In the genomic region with DNA sequence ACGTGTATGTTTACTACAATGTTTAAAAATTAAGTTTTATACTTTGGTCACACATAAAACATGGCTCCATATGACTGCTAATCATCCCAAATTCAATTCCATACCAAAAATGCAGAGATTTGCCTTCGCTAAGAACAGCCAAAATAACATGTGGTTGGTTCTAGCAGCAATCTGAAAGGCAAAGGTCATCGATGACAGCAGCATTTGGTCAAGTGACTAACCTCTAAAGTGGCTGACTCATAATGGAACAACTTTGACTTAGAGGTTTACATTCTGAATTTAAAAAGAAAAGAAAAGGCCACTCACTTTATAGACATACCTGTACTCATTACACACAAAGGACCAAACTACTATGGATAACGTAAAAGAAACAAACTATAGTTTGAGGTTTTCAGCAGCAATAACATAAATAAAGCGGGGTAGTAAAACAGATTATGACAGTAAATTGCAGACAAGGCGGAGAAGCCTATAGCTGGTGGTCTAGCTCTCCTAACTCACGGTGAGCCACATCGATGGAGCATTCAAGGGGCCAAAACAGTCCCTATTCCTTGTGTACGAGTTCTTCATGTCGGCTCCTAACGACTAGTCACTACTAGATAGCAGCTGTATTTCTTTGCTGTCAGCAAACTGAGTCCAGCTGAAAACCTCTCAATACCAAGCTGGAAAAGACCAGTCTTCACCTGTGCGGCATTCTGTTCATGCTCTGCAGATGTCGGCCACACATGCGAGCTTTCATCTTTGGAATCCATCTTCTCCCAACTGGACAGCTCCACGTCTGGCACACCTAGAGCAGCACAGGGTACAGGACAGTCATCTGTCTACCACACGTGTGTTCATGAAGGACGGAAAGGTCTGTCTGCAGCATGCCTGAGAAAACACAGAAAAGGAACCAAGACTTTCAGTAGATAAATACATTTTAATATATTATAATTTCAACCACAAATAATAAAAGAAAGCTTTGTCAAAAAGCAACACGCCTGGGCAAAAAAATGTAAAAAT, we compare ENCODE assay signal across 9 cellular contexts. TPM values are rescaled to one million over a fixed set of nuclear protein-coding genes. Genes with fewer than 3 reads are reported as not detected.
DNase-seq lines count a peak whose midpoint lies in the region; ATAC-seq and TF ChIP-seq lines count a peak whose summit lies in the region.
"Had no signal": no experiment of that assay in that cellular context is flagged by ENCODE, and none has a peak within 500 bp of the region (broad histone marks: within the 10 kb centered on the region; RNA-seq: fewer than 3 reads in every experiment).

No MANE protein-coding gene starts in this region.

- TF ChIP-seq RAD21 in SK-N-SH (IDR thresholded peaks at IDR 0.05; ENCODE audit: low read length): no peak

- H2AFZ ChIP-seq in SK-N-SH (ENCODE audit: low read depth) (no peak overlapping the region), mesenchymal stem cell (ENCODE audit: low read depth, low read length) (no peak overlapping the region)

- no peaks in the 10 kb centered on the region for H3K79me2 ChIP-seq in SK-N-SH (ENCODE audit: insufficient read depth)

- ATAC-seq in HG02970 (IDR thresholded peaks at IDR 0.05; ENCODE audit: low FRiP score, unreplicated experiment): peak; percentile 71

- peaks cover 5% of the 10 kb centered on the region for H3K79me1 ChIP-seq in mesenchymal stem cell (replicated peaks; ENCODE audit: low read length, poor library complexity, severe bottlenecking)

- no peak for TF ChIP-seq CTCF in SK-N-SH (IDR thresholded peaks at IDR 0.05)

- H3K9me3 ChIP-seq in SK-N-SH (no peaks in the 10 kb centered on the region), mesenchymal stem cell (ENCODE audit: control insufficient read depth, low read length) (no peaks in the 10 kb centered on the region)

- H3K9ac ChIP-seq in SK-N-SH (no peak overlapping the region), mesenchymal stem cell (ENCODE audit: low read length) (peak overlapping the region; percentile 7)

- H2BK12ac ChIP-seq in mesenchymal stem cell (ENCODE audit: low read length in 2 of 2): no peak overlapping the region

- POLR2A ChIA-PET in SK-N-SH (lab: Yijun Ruan, JAX): no interaction called here

- H2BK5ac ChIP-seq in mesenchymal stem cell (ENCODE audit: low read depth, low read length, poor library complexity, severe bottlenecking): no peak overlapping the region

- H3K9me2 ChIP-seq in SK-N-SH: no peaks in the 10 kb centered on the region

- no peak overlapping the region for H3K4ac ChIP-seq in mesenchymal stem cell (ENCODE audit: low read depth in 1 of 2, low read length in 2 of 2)

- peaks cover 16% of the 10 kb centered on the region for H3F3A ChIP-seq in SK-N-SH (replicated peaks; ENCODE audit: insufficient read depth)

- peak overlapping the region in 1 of 2 experiments; percentile 18 for H3K18ac ChIP-seq in mesenchymal stem cell (ENCODE audit: low read depth in 1 of 2, low read length in 2 of 2)

- H3K14ac ChIP-seq in mesenchymal stem cell (ENCODE audit: low read length in 2 of 2): no peak overlapping the region

- peaks cover 0 to 17% of the 10 kb centered on the region in 2 experiments for H3K36me3 ChIP-seq in SK-N-SH (replicated peaks in 1 of 2; ENCODE audit: control insufficient read depth in 1 of 2, insufficient read depth in 2 of 2, low read length in 1 of 2)
- H3K36me3 ChIP-seq in mesenchymal stem cell (ENCODE audit: control insufficient read depth in 1 of 2, insufficient read depth in 2 of 2, low read depth in 1 of 2, low read length in 2 of 2): peaks cover 8 to 17% of the 10 kb centered on the region in 2 experiments
- H3K36me3 ChIP-seq: cardiac muscle cell had no signal

- peak overlapping the region; percentile 10 for H2AK5ac ChIP-seq in mesenchymal stem cell (ENCODE audit: low read length, severe bottlenecking)

- WGBS in SK-N-SH (ENCODE audit: low lambda C conversion rate): 80% methylated on average over 18 of the region's 18 CpGs
- 50% methylated on average over 15 of the region's 18 CpGs for WGBS in mesenchymal stem cell

- peak; percentile 30 for DNase-seq in stimulated activated CD4-positive, alpha-beta T cell treated with anti-CD3 and anti-CD28 coated beads, Interleukin-1b, Interleukin-23, amount 100 ng/mL, for 48 hours
- no peak for DNase-seq in stimulated activated CD4-positive, alpha-beta T cell treated with anti-CD3 and anti-CD28 coated beads, Interleukin-4, amount 100 ng/mL, for 1 hour
- DNase-seq in SK-N-SH: no peak
- peak; percentile 89 for DNase-seq in mesenchymal stem cell
- no peak for DNase-seq in germinal center (ENCODE audit: low spot score)
- DNase-seq in DMS79 treated with DMSO at 0.1 percent for 48 hours (lab: John Stamatoyannopoulos, UW): no peak
- DNase-seq in NCI-H510A treated with DMSO at 0.1 percent for 48 hours (lab: John Stamatoyannopoulos, UW): no peak

- CTCF ChIA-PET in SK-N-SH (lab: Yijun Ruan, JAX): no interaction called here

- H3K23ac ChIP-seq in mesenchymal stem cell (ENCODE audit: low read length in 2 of 2): no peak overlapping the region

- H3K27me3 ChIP-seq in SK-N-SH (ENCODE audit: insufficient read depth): no peaks in the 10 kb centered on the region
- H3K27me3 ChIP-seq in mesenchymal stem cell (ENCODE audit: control insufficient read depth in 1 of 2, insufficient read depth in 1 of 2, low read length in 2 of 2): no peaks in the 10 kb centered on the region
- H3K27me3 ChIP-seq: cardiac muscle cell had no signal

- peak in 1 of 2 experiments; percentile 66; a peak in 1 of 4 replicates for TF ChIP-seq EP300 in SK-N-SH (IDR thresholded peaks at IDR 0.05; ENCODE audit: borderline replicate concordance in 1 of 2, low read depth in 1 of 2, low read length in 1 of 2)

- H3K4me3 ChIP-seq in SK-N-SH (ENCODE audit: low read depth in 2 of 2, low read length in 1 of 2): no peak overlapping the region
- H3K4me3 ChIP-seq in mesenchymal stem cell (ENCODE audit: insufficient read depth in 1 of 2, low read depth in 1 of 2, low read length in 2 of 2): no peak overlapping the region
- H3K4me3 ChIP-seq: cardiac muscle cell had no signal

- no peak overlapping the region for H4K91ac ChIP-seq in mesenchymal stem cell (ENCODE audit: low read length)

- no peaks in the 10 kb centered on the region for H4K20me1 ChIP-seq in SK-N-SH (ENCODE audit: insufficient read depth)

- peaks cover 3% of the 10 kb centered on the region in 2 experiments; a peak in 2 of 4 replicates for H3K4me1 ChIP-seq in SK-N-SH (ENCODE audit: control insufficient read depth in 1 of 2, insufficient read depth in 2 of 2, low read depth in 1 of 2, low read length in 1 of 2)
- H3K4me1 ChIP-seq in mesenchymal stem cell (ENCODE audit: control insufficient read depth, insufficient read depth, low read depth, low read length): peaks cover 7% of the 10 kb centered on the region

- H3K4me2 ChIP-seq in SK-N-SH (0 out of 2 replicates have a peak overlapping the region, but pooled peaks have one; percentile 17), mesenchymal stem cell (ENCODE audit: low read length, poor library complexity, severe bottlenecking) (no peak overlapping the region)

- H2BK120ac ChIP-seq in mesenchymal stem cell (ENCODE audit: low read depth, low read length): no peak overlapping the region

- H3K27ac ChIP-seq in SK-N-SH (ENCODE audit: low read depth in 2 of 2, low read length in 1 of 2) (peak overlapping the region in 1 of 2 experiments; percentile 39; a peak in 1 of 4 replicates), mesenchymal stem cell (ENCODE audit: low read length, poor library complexity, severe bottlenecking) (no peak overlapping the region)
- H3K27ac ChIP-seq: cardiac muscle cell had no signal

- no peak overlapping the region for H4K8ac ChIP-seq in mesenchymal stem cell (ENCODE audit: low read length)

- no peak overlapping the region for H2BK15ac ChIP-seq in mesenchymal stem cell (ENCODE audit: low read depth, poor library complexity, severe bottlenecking)

TF ChIP-seq in SK-N-SH, 30 proteins besides CTCF, POLR2A, EP300 and RAD21 (continues in another document):
- TF ChIP-seq FOXJ3 (CRISPR knock-in tag; IDR thresholded peaks at IDR 0.05) (no peak), POLR2AphosphoS5 (IDR thresholded peaks at IDR 0.05; ENCODE audit: low read depth, low read length) (peak; percentile 46; the same call in 1 of the 2 replicates), CHD2 (IDR thresholded peaks at IDR 0.05; ENCODE audit: low read length, partially characterized antibody) (no peak), JUND (IDR thresholded peaks at IDR 0.05) (peak; percentile 88), NRF1 (IDR thresholded peaks at IDR 0.05; ENCODE audit: low read depth, low read length) (no peak), ELF1 (IDR thresholded peaks at IDR 0.05) (no peak), FOSL2 (IDR thresholded peaks at IDR 0.05; ENCODE audit: borderline replicate concordance, low read depth) (peak; percentile 97), MXI1 (IDR thresholded peaks at IDR 0.05; ENCODE audit: low read depth, low read length) (no peak), YY1 (IDR thresholded peaks at IDR 0.05; ENCODE audit: low read depth) (no peak), RCOR1 (IDR thresholded peaks at IDR 0.05; ENCODE audit: low read length) (no peak), FOXM1 (IDR thresholded peaks at IDR 0.05; ENCODE audit: low read depth) (no peak)
- TF ChIP-seq, protein P1, sequence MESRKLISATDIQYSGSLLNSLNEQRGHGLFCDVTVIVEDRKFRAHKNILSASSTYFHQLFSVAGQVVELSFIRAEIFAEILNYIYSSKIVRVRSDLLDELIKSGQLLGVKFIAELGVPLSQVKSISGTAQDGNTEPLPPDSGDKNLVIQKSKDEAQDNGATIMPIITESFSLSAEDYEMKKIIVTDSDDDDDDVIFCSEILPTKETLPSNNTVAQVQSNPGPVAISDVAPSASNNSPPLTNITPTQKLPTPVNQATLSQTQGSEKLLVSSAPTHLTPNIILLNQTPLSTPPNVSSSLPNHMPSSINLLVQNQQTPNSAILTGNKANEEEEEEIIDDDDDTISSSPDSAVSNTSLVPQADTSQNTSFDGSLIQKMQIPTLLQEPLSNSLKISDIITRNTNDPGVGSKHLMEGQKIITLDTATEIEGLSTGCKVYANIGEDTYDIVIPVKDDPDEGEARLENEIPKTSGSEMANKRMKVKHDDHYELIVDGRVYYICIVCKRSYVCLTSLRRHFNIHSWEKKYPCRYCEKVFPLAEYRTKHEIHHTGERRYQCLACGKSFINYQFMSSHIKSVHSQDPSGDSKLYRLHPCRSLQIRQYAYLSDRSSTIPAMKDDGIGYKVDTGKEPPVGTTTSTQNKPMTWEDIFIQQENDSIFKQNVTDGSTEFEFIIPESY (IDR thresholded peaks at IDR 0.05; ENCODE audit: borderline replicate concordance, low read depth): no peak
- TF ChIP-seq, protein P2, sequence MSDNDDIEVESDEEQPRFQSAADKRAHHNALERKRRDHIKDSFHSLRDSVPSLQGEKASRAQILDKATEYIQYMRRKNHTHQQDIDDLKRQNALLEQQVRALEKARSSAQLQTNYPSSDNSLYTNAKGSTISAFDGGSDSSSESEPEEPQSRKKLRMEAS (IDR thresholded peaks at IDR 0.05; ENCODE audit: low read depth): peak; percentile 78

RNA-seq across cellular contexts. Expression of a gene that starts 42.1 kb away (rescaled TPM):
- 1.9 and 2.7 TPM in 2 replicates for polyA plus RNA-seq in SK-N-SH (2012; rRNA removed)
- 1.2 and 1.5 TPM in 2 replicates for polyA plus RNA-seq in SK-N-SH (2012; cell fraction: cytosol; rRNA removed)
- polyA plus RNA-seq in SK-N-SH (2012; cell fraction: nucleus; rRNA removed): 7.4 and 13.7 TPM in 2 replicates
- polyA plus RNA-seq in mesenchymal stem cell (2013, experiment 1 of 2): 3.5 TPM
- polyA plus RNA-seq in mesenchymal stem cell (2013, experiment 2 of 2): 3.2 TPM

Comparison
In these comparisons a context has a peak if more than half of its experiments do, and no peak if none do; other contexts are left out.
1. DNase-seq: peak in stimulated activated CD4-positive, alpha-beta T cell treated with anti-CD3 and anti-CD28 coated beads, Interleukin-1b, Interleukin-23, amount 100 ng/mL, for 48 hours (single experiment) and mesenchymal stem cell (single experiment); none in stimulated activated CD4-positive, alpha-beta T cell treated with anti-CD3 and anti-CD28 coated beads, Interleukin-4, amount 100 ng/mL, for 1 hour (single experiment), SK-N-SH (single experiment), germinal center (single experiment), DMS79 treated with DMSO at 0.1 percent for 48 hours (single experiment) and NCI-H510A treated with DMSO at 0.1 percent for 48 hours (single experiment).